In the genomic region with DNA sequence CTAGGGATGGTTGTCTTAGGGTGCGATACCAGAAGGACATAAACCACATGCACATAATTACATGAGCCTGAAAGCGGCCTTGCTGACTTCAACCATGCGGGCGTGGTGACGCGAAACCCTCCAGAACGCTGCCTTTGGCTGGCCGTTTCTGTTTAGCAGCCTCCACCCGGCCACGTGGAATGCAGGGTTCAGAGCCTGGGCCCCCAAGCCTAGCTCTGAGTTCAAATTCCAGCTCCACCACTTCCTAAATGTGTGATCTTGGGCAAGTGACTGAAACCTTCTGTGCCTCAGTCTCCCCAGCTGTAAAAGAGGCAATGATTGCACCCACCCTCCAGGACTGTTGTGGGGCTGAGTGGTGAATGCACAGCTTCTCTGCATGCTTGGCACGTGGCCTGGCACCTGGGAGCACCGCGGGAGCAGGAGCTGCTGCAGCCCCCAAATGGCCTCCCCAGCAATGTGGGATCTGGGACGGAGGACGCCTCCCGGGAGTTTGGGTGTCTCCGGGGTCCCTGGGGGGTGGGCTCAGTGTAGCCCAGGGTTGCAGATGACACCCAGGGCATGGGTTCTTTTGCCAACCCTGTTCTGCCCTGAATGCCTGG, we compare ENCODE assay signal across 22 cellular contexts. TPM values are rescaled to one million over a fixed set of nuclear protein-coding genes. Genes with fewer than 3 reads are reported as not detected.
DNase-seq lines count a peak whose midpoint lies in the region; ATAC-seq and TF ChIP-seq lines count a peak whose summit lies in the region.
"Had no signal": no experiment of that assay in that cellular context is flagged by ENCODE, and none has a peak within 500 bp of the region (broad histone marks: within the 10 kb centered on the region; RNA-seq: fewer than 3 reads in every experiment).

No MANE protein-coding gene starts in this region.

- H2BK12ac ChIP-seq in H9 (ENCODE audit: insufficient read length, low read depth, low read length), result no peak overlapping the region

- H3K27ac ChIP-seq in H9 (ENCODE audit: insufficient read length, low read depth, low read length) (no peak overlapping the region), MM.1S (ENCODE audit: low read length) (no peak overlapping the region), colonic mucosa (no peak overlapping the region), skeletal muscle tissue (ENCODE audit: low read depth, low read length) (peak overlapping the region; percentile 94)
- H3K27ac ChIP-seq: neural progenitor cell, suprapubic skin, uterus had no signal

- H3K23me2 ChIP-seq in H9 (ENCODE audit: insufficient read length, low read depth, low read length, poor library complexity, severe bottlenecking), result no peaks in the 10 kb centered on the region

- H4K20me1 ChIP-seq in H9 (ENCODE audit: control insufficient read depth, insufficient read depth, insufficient read length), result peaks cover 2% of the 10 kb centered on the region
- no peaks in the 10 kb centered on the region for H4K20me1 ChIP-seq in MM.1S (ENCODE audit: insufficient read depth, low read length)

- H3K18ac ChIP-seq in H9 (ENCODE audit: insufficient read length, low read depth, low read length), result no peak overlapping the region

- H3K79me2 ChIP-seq in H9 (ENCODE audit: insufficient read depth, low read length), result no peaks in the 10 kb centered on the region
- no peaks in the 10 kb centered on the region for H3K79me2 ChIP-seq in MM.1S (ENCODE audit: low read length)

- H3K4me2 ChIP-seq in H9 (ENCODE audit: insufficient read depth, insufficient read length, low read length), result no peak overlapping the region
- H3K4me2 ChIP-seq in MM.1S (ENCODE audit: low read depth, low read length), result peak overlapping the region; percentile 97
- H3K4me2 ChIP-seq: GM23338, neural progenitor cell had no signal

- H3K36me3 ChIP-seq in MM.1S (replicated peaks; ENCODE audit: insufficient read depth, low read length) (no peaks in the 10 kb centered on the region), colonic mucosa (no peaks in the 10 kb centered on the region), skeletal muscle tissue (ENCODE audit: control insufficient read depth in 3 of 3, insufficient read depth in 3 of 3, low read length in 3 of 3) (peaks cover 8 to 19% (median 17%) of the 10 kb centered on the region in 3 donors)
- H3K36me3 ChIP-seq: MG63, neural progenitor cell, suprapubic skin, uterus had no signal

- no peaks in the 10 kb centered on the region for H3K79me1 ChIP-seq in H9 (ENCODE audit: insufficient read depth, low read depth, low read length, poor library complexity, severe bottlenecking)

- no peak overlapping the region for H2BK120ac ChIP-seq in H9 (ENCODE audit: low read depth, low read length, poor library complexity, severe bottlenecking)

- no peak overlapping the region for H3K14ac ChIP-seq in H9 (ENCODE audit: insufficient read depth, low read length)

- CTCF ChIA-PET in activated CD8-positive, alpha-beta T cell treated with anti-CD3 and anti-CD28 coated beads, Interleukin-2, amount 10 ng/mL, durations not matched to agents 7 days and 5 days (lab: Charles Lee), result interaction anchor here (0.8 to 1.4 kb wide), 4 partner anchors 13 to 171 kb away, joined by 3 to 5 read pairs (median 4); no protein-coding TSS in a partner anchor

- H3K36me3 Mint-ChIP-seq in H9 (ENCODE audit: insufficient read depth in 1 of 3, low read depth in 3 of 3), result no peaks in the 10 kb centered on the region
- H3K36me3 Mint-ChIP-seq in activated CD8-positive, alpha-beta T cell treated with anti-CD3 and anti-CD28 coated beads, Interleukin-2, amount 10 ng/mL, durations not matched to agents 7 days and 5 days (ENCODE audit: low read depth), result no peaks in the 10 kb centered on the region
- H3K36me3 Mint-ChIP-seq: CD4-positive, alpha-beta memory T cell; neural progenitor cell had no signal

- H3K9me3 ChIP-seq in H9 (ENCODE audit: control insufficient read depth, low read depth, low read length) (no peaks in the 10 kb centered on the region), MM.1S (replicated peaks; ENCODE audit: insufficient read depth, low read length) (no peaks in the 10 kb centered on the region), colonic mucosa (no peaks in the 10 kb centered on the region), skeletal muscle tissue (ENCODE audit: control insufficient read depth in 3 of 3, low read length in 3 of 3) (no peaks in the 10 kb centered on the region)
- H3K9me3 ChIP-seq: MG63, suprapubic skin, uterus had no signal

- peak overlapping the region; percentile 49; the same call in 1 of the 2 replicates for H3K4me3 ChIP-seq in MM.1S (ENCODE audit: low read length)
- H3K4me3 ChIP-seq in colonic mucosa, result no peak overlapping the region
- peak overlapping the region; percentile 65 to 87 (median 76) for H3K4me3 ChIP-seq in skeletal muscle tissue (ENCODE audit: low read length in 3 of 3)
- H3K4me3 ChIP-seq: GM23338, MG63, neural progenitor cell, suprapubic skin, uterus had no signal

- H2AFZ ChIP-seq in H9 (ENCODE audit: low read length), result no peak overlapping the region
- peak overlapping the region; percentile 80 for H2AFZ ChIP-seq in MM.1S (ENCODE audit: low read length)
- H2AFZ ChIP-seq: GM23338 had no signal

- no peak overlapping the region for H3K4ac ChIP-seq in H9 (ENCODE audit: low read depth, low read length)

- H2BK20ac ChIP-seq in H9 (ENCODE audit: low read depth, low read length, poor library complexity, severe bottlenecking), result no peak overlapping the region

- H3T11ph ChIP-seq in H9 (ENCODE audit: low read length), result no peak overlapping the region

- no peaks in the 10 kb centered on the region for H3K4me1 Mint-ChIP-seq in H9
- H3K4me1 Mint-ChIP-seq in activated CD8-positive, alpha-beta T cell treated with anti-CD3 and anti-CD28 coated beads, Interleukin-2, amount 10 ng/mL, durations not matched to agents 7 days and 5 days (ENCODE audit: low read depth), result peaks cover 5% of the 10 kb centered on the region
- H3K4me1 Mint-ChIP-seq: activated CD4-positive, alpha-beta T cell treated with anti-CD3 and anti-CD28 coated beads, Interleukin-2, amount 10 ng/mL, durations not matched to agents 24 days and 14 days; GM23338; neural progenitor cell had no signal

- H2BK5ac ChIP-seq in H9 (ENCODE audit: insufficient read length, low read length), result no peak overlapping the region

- WGBS in H9 (ENCODE audit: extremely low coverage, insufficient read length, low lambda C conversion rate), result no CpG with 5 or more reads among the region's 17 CpGs

- no peak overlapping the region for H3K56ac ChIP-seq in H9 (ENCODE audit: insufficient read length, low read depth, low read length)

- H2AK5ac ChIP-seq in H9 (ENCODE audit: insufficient read length, low read length), result no peak overlapping the region

- DNase-seq in H9, result no peak
- DNase-seq in MM.1S, result no peak
- DNase-seq in colonic mucosa, result no peak
- DNase-seq in activated CD8-positive, alpha-beta T cell treated with anti-CD3 and anti-CD28 coated beads, Interleukin-2, amount 10 ng/mL, durations not matched to agents 7 days and 5 days, result no peak
- no peak for DNase-seq in globus pallidus (ENCODE audit: low spot score)
- DNase-seq: kidney, MG63, NCI-H1417, NCI-H2029 treated with DMSO at 0.1 percent for 48 hours, NCI-H2227 treated with DMSO at 0.1 percent for 48 hours, uterus had no signal

- no peaks in the 10 kb centered on the region for H3F3A ChIP-seq in MM.1S (ENCODE audit: insufficient read depth, low read length)

- H4K5ac ChIP-seq in H9 (ENCODE audit: insufficient read length, low read depth, low read length), result no peak overlapping the region

- POLR2A ChIA-PET in activated CD8-positive, alpha-beta T cell treated with anti-CD3 and anti-CD28 coated beads, Interleukin-2, amount 10 ng/mL, durations not matched to agents 7 days and 5 days (lab: Charles Lee), result no interaction called here

- ATAC-seq in HG02763 (IDR thresholded peaks at IDR 0.05; ENCODE audit: unreplicated experiment), result no peak
- ATAC-seq in activated CD8-positive, alpha-beta T cell treated with anti-CD3 and anti-CD28 coated beads, Interleukin-2, amount 10 ng/mL, durations not matched to agents 7 days and 5 days, result no peak
- ATAC-seq: sciatic nerve had no signal

- H3K4me1 ChIP-seq in H9 (ENCODE audit: insufficient read depth, low read length) (no peaks in the 10 kb centered on the region), MM.1S (ENCODE audit: low read length) (no peaks in the 10 kb centered on the region), colonic mucosa (peaks cover 7% of the 10 kb centered on the region), skeletal muscle tissue (ENCODE audit: control insufficient read depth in 3 of 3, insufficient read depth in 3 of 3, low read length in 3 of 3) (peaks cover 68 to 98% (median 85%) of the 10 kb centered on the region in 3 donors)
- H3K4me1 ChIP-seq: uterus had no signal

- no peaks in the 10 kb centered on the region for H3K9me2 ChIP-seq in MM.1S (replicated peaks; ENCODE audit: insufficient read depth, low read length)

- intact Hi-C loops in colonic mucosa (cut with DNase I), result no loop called here

- no peaks in the 10 kb centered on the region; the same call in 1 of the 2 replicates for H3K27me3 Mint-ChIP-seq in H9 (ENCODE audit: low read depth)
- no peaks in the 10 kb centered on the region for H3K27me3 Mint-ChIP-seq in activated CD8-positive, alpha-beta T cell treated with anti-CD3 and anti-CD28 coated beads, Interleukin-2, amount 10 ng/mL, durations not matched to agents 7 days and 5 days (ENCODE audit: low read depth)
- H3K27me3 Mint-ChIP-seq: activated CD4-positive, alpha-beta T cell treated with anti-CD3 and anti-CD28 coated beads, Interleukin-2, amount 10 ng/mL, durations not matched to agents 24 days and 14 days; CD4-positive, alpha-beta memory T cell; central memory CD8-positive, alpha-beta T cell had no signal

- H4K8ac ChIP-seq in H9 (replicated peaks; ENCODE audit: insufficient read length, low read depth, low read length), result no peak overlapping the region

- H3K9ac ChIP-seq in H9 (ENCODE audit: extremely low read depth, insufficient read length, low read length), result no peak overlapping the region
- no peak overlapping the region for H3K9ac ChIP-seq in MM.1S (ENCODE audit: low read length)
- H3K9ac ChIP-seq in colonic mucosa (ENCODE audit: low read depth in 2 of 2, low read length in 2 of 2), result no peak overlapping the region
- H3K9ac ChIP-seq in skeletal muscle tissue (ENCODE audit: low read depth in 1 of 3, low read length in 3 of 3), result peak overlapping the region in 2 of 3 donors; percentile 83 to 98
- H3K9ac ChIP-seq: neural progenitor cell had no signal

- H3K27me3 ChIP-seq in H9 (ENCODE audit: insufficient read depth, low read length) (no peaks in the 10 kb centered on the region), MM.1S (replicated peaks; ENCODE audit: insufficient read depth, low read length) (no peaks in the 10 kb centered on the region; the same call in 1 of the 2 replicates), colonic mucosa (no peaks in the 10 kb centered on the region), skeletal muscle tissue (ENCODE audit: control insufficient read depth in 3 of 3, insufficient read depth in 3 of 3, low read length in 3 of 3) (no peaks in the 10 kb centered on the region)
- H3K27me3 ChIP-seq: MG63, neural progenitor cell, uterus had no signal

- H3K9me3 Mint-ChIP-seq in H9, result no peaks in the 10 kb centered on the region
- H3K9me3 Mint-ChIP-seq in activated CD8-positive, alpha-beta T cell treated with anti-CD3 and anti-CD28 coated beads, Interleukin-2, amount 10 ng/mL, durations not matched to agents 7 days and 5 days (ENCODE audit: insufficient read depth), result no peaks in the 10 kb centered on the region
- H3K9me3 Mint-ChIP-seq: activated CD4-positive, alpha-beta T cell treated with anti-CD3 and anti-CD28 coated beads, Interleukin-2, amount 10 ng/mL, durations not matched to agents 24 days and 14 days; central memory CD8-positive, alpha-beta T cell; GM23338; neural progenitor cell had no signal

- no peak overlapping the region for H3K23ac ChIP-seq in H9 (ENCODE audit: insufficient read length, low read depth, low read length)

- H2BK15ac ChIP-seq in H9 (ENCODE audit: low read depth, low read length), result no peak overlapping the region

- H4K91ac ChIP-seq in H9 (ENCODE audit: insufficient read length, low read depth, low read length), result no peak overlapping the region

- no peak overlapping the region for H3K27ac Mint-ChIP-seq in H9
- H3K27ac Mint-ChIP-seq in activated CD8-positive, alpha-beta T cell treated with anti-CD3 and anti-CD28 coated beads, Interleukin-2, amount 10 ng/mL, durations not matched to agents 7 days and 5 days, result no peak overlapping the region
- H3K27ac Mint-ChIP-seq: activated CD4-positive, alpha-beta T cell treated with anti-CD3 and anti-CD28 coated beads, Interleukin-2, amount 10 ng/mL, durations not matched to agents 24 days and 14 days; CD4-positive, alpha-beta memory T cell; GM23338; neural progenitor cell had no signal

- H3K4me3 Mint-ChIP-seq in H9, result no peak overlapping the region
- no peak overlapping the region for H3K4me3 Mint-ChIP-seq in activated CD8-positive, alpha-beta T cell treated with anti-CD3 and anti-CD28 coated beads, Interleukin-2, amount 10 ng/mL, durations not matched to agents 7 days and 5 days
- H3K4me3 Mint-ChIP-seq: activated CD4-positive, alpha-beta T cell treated with anti-CD3 and anti-CD28 coated beads, Interleukin-2, amount 10 ng/mL, durations not matched to agents 24 days and 14 days; central memory CD8-positive, alpha-beta T cell; GM23338; neural progenitor cell had no signal

- peak; percentile 6; the same call in 1 of the 3 replicates for TF ChIP-seq CTCF in H9 (conservative IDR thresholded peaks at IDR 0.05)
- no peak for TF ChIP-seq CTCF in MM.1S (IDR thresholded peaks at IDR 0.05; ENCODE audit: low read length)
- peak; percentile 7 for TF ChIP-seq CTCF in colonic mucosa (IDR thresholded peaks at IDR 0.05)

RNA-seq across cellular contexts. Expression of a gene that starts 1.5 kb away (rescaled TPM):
- total RNA-seq in H9 (2021), result not detected in 2 replicates
- under 1 TPM; 0.07 to 0.13 TPM for total RNA-seq in colonic mucosa
- total RNA-seq in skeletal muscle tissue, result 18.3 TPM
- not detected for total RNA-seq in activated CD8-positive, alpha-beta T cell treated with anti-CD3 and anti-CD28 coated beads, Interleukin-2, amount 10 ng/mL, durations not matched to agents 7 days and 5 days
- total RNA-seq: activated CD4-positive, alpha-beta T cell treated with anti-CD3 and anti-CD28 coated beads, Interleukin-2, amount 10 ng/mL, durations not matched to agents 24 days and 14 days; CD4-positive, alpha-beta memory T cell; endothelial cell of umbilical vein; lung microvascular endothelial cell had no signal

RNA-seq across cellular contexts. Expression of a gene that starts 18.8 kb away (rescaled TPM):
- 2.0 and 2.1 TPM in 2 replicates for total RNA-seq in H9 (2021)
- under 1 TPM in 1 of 2 donors, not detected in 1; 0.50 TPM for total RNA-seq in colonic mucosa
- 4.2 TPM for total RNA-seq in skeletal muscle tissue
- total RNA-seq in activated CD8-positive, alpha-beta T cell treated with anti-CD3 and anti-CD28 coated beads, Interleukin-2, amount 10 ng/mL, durations not matched to agents 7 days and 5 days, result under 1 TPM; 0.37 to 0.50 TPM
- total RNA-seq: CD4-positive, alpha-beta memory T cell; lung microvascular endothelial cell; suprapubic skin had no signal

RNA-seq across cellular contexts. Expression of a gene that starts 39.8 kb away (rescaled TPM):
- 0.17 and 0.37 TPM in 2 replicates for total RNA-seq in H9 (2021)
- under 1 TPM; 0.08 to 0.12 TPM for total RNA-seq in colonic mucosa
- total RNA-seq in skeletal muscle tissue, result 1.6 TPM
- total RNA-seq in activated CD8-positive, alpha-beta T cell treated with anti-CD3 and anti-CD28 coated beads, Interleukin-2, amount 10 ng/mL, durations not matched to agents 7 days and 5 days, result under 1 TPM; 0.10 to 0.13 TPM
- total RNA-seq: endothelial cell of umbilical vein, lung microvascular endothelial cell, sciatic nerve had no signal

Comparison
In these comparisons a context has a peak if more than half of its experiments do, and no peak if none do; other contexts are left out.
1. H3K9ac ChIP-seq: peak in skeletal muscle tissue (2 of 3); none in H9 (single experiment), MM.1S (single experiment) and colonic mucosa (0 of 2).
2. RNA of a gene that starts 1.5 kb away (total RNA-seq): 18.3 TPM in skeletal muscle tissue (single experiment); 0.07 to 0.13 TPM in colonic mucosa, not detected in H9 and not detected in activated CD8-positive, alpha-beta T cell treated with anti-CD3 and anti-CD28 coated beads, Interleukin-2, amount 10 ng/mL, durations not matched to agents 7 days and 5 days; every median in the first group is over 10 times any median in the second.